Comparison of ENCODE assay signal across 9 cellular contexts in the genomic region with DNA sequence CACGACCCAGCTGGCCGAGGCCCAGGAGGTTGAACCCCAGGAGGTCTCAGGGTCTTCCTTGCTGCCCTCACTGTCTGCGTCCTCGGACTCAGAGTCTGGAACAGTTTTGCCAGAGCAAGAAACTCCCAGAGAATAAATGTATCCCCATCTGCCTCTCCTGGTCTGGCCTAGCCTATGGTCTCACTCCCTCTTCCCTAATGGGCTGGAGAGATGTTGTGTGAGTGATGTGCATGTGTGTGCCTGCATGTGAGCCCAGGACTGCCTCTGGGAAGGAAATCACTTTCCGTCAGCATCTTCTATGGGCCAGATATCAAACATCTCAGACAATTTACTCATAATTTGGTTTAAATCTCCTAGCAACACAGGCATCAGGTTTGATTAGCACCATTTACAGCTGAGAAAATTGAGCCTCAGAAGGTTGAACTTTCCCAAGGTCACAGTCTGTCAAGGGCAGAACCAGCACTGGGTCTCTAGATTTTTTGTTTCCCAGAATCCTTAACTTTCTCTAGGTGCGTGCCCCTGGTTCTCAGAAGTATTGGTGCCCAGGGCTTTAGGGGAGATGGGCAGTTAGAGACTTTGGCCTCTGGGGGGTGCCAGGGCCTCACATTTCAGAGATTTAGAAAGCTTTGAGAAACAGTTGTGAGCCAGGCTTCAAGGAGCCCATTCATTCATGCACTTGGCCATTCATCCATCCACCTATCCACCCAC. TPM values are rescaled to one million over a fixed set of nuclear protein-coding genes. Genes with fewer than 3 reads are reported as not detected.
DNase-seq lines count a peak whose midpoint lies in the region; ATAC-seq, FAIRE-seq and TF ChIP-seq lines count a peak whose summit lies in the region.
"Had no signal": no experiment of that assay in that cellular context is flagged by ENCODE, and none has a peak within 500 bp of the region (broad histone marks: within the 10 kb centered on the region; RNA-seq: fewer than 3 reads in every experiment).

No MANE protein-coding gene starts in this region.

- no peaks in the 10 kb centered on the region for H3K36me3 ChIP-seq in neural progenitor cell

- H3K9me3 Mint-ChIP-seq in CD14-positive monocyte (peaks cover 0 to 1% (median 0%) of the 10 kb centered on the region in 7 donors), neural progenitor cell (peaks cover 2% of the 10 kb centered on the region)
- H3K9me3 Mint-ChIP-seq: IgD-negative memory B cell had no signal

- no peak for FAIRE-seq in RCC 7860 (lab: Jason Lieb, UNC)

- H2AFZ ChIP-seq in neural progenitor cell (replicated peaks): no peak overlapping the region

- DNase-seq in CD14-positive monocyte (ENCODE audit: low spot score) (no peak), RCC 7860 (ENCODE audit: low spot score) (peak; percentile 13), epithelial cell of esophagus (ENCODE audit: low read depth) (peak; percentile 54), neural progenitor cell (ENCODE audit: low spot score) (peak; percentile 73), occipital lobe (lab: John Stamatoyannopoulos, UW) (no peak), islet precursor cell (no peak)

- intact Hi-C loops in CD14-positive monocyte (cut with micrococcal nuclease): loop anchor here (1.0 to 2.0 kb wide), 2 partner anchors 161 to 164 kb away; no protein-coding TSS in a partner anchor

- H3K9ac ChIP-seq in neural progenitor cell: no peak overlapping the region

- ATAC-seq in GM19351 (IDR thresholded peaks at IDR 0.05; ENCODE audit: unreplicated experiment) (peak; percentile 44), HG02840 (IDR thresholded peaks at IDR 0.05; ENCODE audit: low FRiP score, unreplicated experiment) (no peak)

- no peaks in the 10 kb centered on the region for H3K9me3 ChIP-seq in neural progenitor cell (ENCODE audit: low read depth)

- H3K4me3 Mint-ChIP-seq in CD14-positive monocyte (no peak overlapping the region), neural progenitor cell (peak overlapping the region; percentile 44)
- H3K4me3 Mint-ChIP-seq: IgD-negative memory B cell had no signal

- H3K27me3 Mint-ChIP-seq in CD14-positive monocyte (ENCODE audit: low read depth in 3 of 3) (peaks cover 2 to 8% (median 6%) of the 10 kb centered on the region in 3 donors), neural progenitor cell (ENCODE audit: insufficient read depth, low read depth) (peaks cover 13% of the 10 kb centered on the region)

- H3K27me3 ChIP-seq in neural progenitor cell: no peaks in the 10 kb centered on the region

- H3K4me1 ChIP-seq in neural progenitor cell: no peaks in the 10 kb centered on the region

- no peak overlapping the region for H3K27ac Mint-ChIP-seq in CD14-positive monocyte
- H3K27ac Mint-ChIP-seq in neural progenitor cell: no peak overlapping the region
- H3K27ac Mint-ChIP-seq: IgD-negative memory B cell had no signal

- no peak overlapping the region for H3K4me2 ChIP-seq in neural progenitor cell

- H3K4me3 ChIP-seq in epithelial cell of esophagus (ENCODE audit: low read length) (no peak overlapping the region), neural progenitor cell (no peak overlapping the region)

- H3K36me3 Mint-ChIP-seq in CD14-positive monocyte (no peaks in the 10 kb centered on the region), neural progenitor cell (no peaks in the 10 kb centered on the region)

- peak; percentile 69 for TF ChIP-seq CTCF in CD14-positive monocyte (IDR thresholded peaks at IDR 0.05)
- peak; percentile 63 for TF ChIP-seq CTCF in epithelial cell of esophagus (IDR thresholded peaks at IDR 0.05; ENCODE audit: insufficient read depth, low read depth, low read length, missing control alignments)
- TF ChIP-seq CTCF in neural progenitor cell (IDR thresholded peaks at IDR 0.05): peak; percentile 73

- H3K4me1 Mint-ChIP-seq in CD14-positive monocyte: no peaks in the 10 kb centered on the region
- H3K4me1 Mint-ChIP-seq in neural progenitor cell: peaks cover 7% of the 10 kb centered on the region
- H3K4me1 Mint-ChIP-seq: IgD-negative memory B cell had no signal

- no peak overlapping the region for H3K27ac ChIP-seq in neural progenitor cell

- no peaks in the 10 kb centered on the region for H3K79me2 ChIP-seq in neural progenitor cell (ENCODE audit: low read depth)

- no peaks in the 10 kb centered on the region for H3F3A ChIP-seq in neural progenitor cell (ENCODE audit: low read depth)

- H4K20me1 ChIP-seq in neural progenitor cell (ENCODE audit: low read depth): no peaks in the 10 kb centered on the region

RNA-seq across cellular contexts. Expression of gene TMEM270, which starts 4.9 kb away (rescaled TPM):
- polyA plus RNA-seq in CD14-positive monocyte: not detected
- total RNA-seq in neural progenitor cell (ENCODE audit: low replicate concordance) (not detected in 2 replicates), occipital lobe (not detected)
- polyA plus RNA-seq: IgD-negative memory B cell had no signal

RNA-seq across cellular contexts. Expression of gene METTL27, which starts 23.6 kb away (rescaled TPM):
- 1 to 10 TPM; 1.2 to 2.1 TPM for polyA plus RNA-seq in CD14-positive monocyte
- total RNA-seq in neural progenitor cell (ENCODE audit: low replicate concordance) (10.5 and 12.0 TPM in 2 replicates), occipital lobe (0.78 TPM)
- polyA plus RNA-seq: IgD-negative memory B cell had no signal

RNA-seq across cellular contexts. Expression of gene CLDN4, which starts 35.1 kb away (rescaled TPM):
- not detected for polyA plus RNA-seq in CD14-positive monocyte
- 2.8 TPM in 1 of 2 replicates, not detected in the other for total RNA-seq in neural progenitor cell (ENCODE audit: low replicate concordance)
- 0.31 TPM for total RNA-seq in occipital lobe
- polyA plus RNA-seq: IgD-negative memory B cell had no signal

Comparison
In these comparisons a context has a peak if more than half of its experiments do, and no peak if none do; other contexts are left out.
1. DNase-seq: peak in RCC 7860 (single experiment), epithelial cell of esophagus (single experiment) and neural progenitor cell (single experiment); none in CD14-positive monocyte (single experiment), occipital lobe (single experiment) and islet precursor cell (single experiment).
2. Peak in every context shown above with its lines, with median percentiles within 50 percentile points of each other: CTCF ChIP-seq.